ENCODE assay signal across 2 cellular contexts in the genomic region with DNA sequence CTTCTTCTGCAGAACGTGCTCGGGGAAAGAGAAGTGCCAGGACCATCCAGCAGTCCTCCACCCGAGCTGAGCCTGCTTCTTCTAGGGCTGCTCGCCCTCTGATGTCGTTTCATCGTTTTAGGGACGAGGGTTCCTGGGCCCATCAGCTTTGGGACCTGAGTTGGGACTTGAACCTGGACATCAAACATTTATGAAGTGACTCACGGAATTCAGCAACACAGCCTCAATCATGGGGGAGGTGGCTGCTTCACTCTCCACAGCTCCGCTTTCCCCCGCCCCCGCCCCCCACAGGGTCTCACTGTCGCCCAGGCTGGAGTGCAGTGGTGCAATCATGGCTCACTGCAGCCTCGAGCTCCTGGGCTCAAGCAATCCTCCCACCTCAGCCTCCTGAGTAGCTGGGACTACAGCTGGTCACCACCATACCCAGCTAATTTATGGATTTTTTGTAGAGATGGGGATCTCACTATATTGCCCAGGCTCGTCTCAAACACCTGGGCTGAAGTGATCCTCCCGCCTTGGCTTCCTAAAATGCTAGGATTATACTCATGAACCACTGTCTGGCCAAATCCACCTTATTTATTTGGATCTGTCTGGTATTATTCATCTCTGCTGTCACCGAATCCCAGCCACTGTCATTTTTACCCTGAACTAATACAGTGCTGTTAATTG.
TF ChIP-seq lines count a peak whose summit lies in the region.

No MANE protein-coding gene starts in this region.

TF ChIP-seq in A549, 52 proteins besides CTCF, POLR2A, EP300 and RAD21:
- TF ChIP-seq ZNF302 (CRISPR knock-in tag; IDR thresholded peaks at IDR 0.05), result no peak
- no peak for TF ChIP-seq BHLHE40 (IDR thresholded peaks at IDR 0.05; ENCODE audit: low read depth, low read length)
- TF ChIP-seq, protein P1, sequence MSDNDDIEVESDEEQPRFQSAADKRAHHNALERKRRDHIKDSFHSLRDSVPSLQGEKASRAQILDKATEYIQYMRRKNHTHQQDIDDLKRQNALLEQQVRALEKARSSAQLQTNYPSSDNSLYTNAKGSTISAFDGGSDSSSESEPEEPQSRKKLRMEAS (IDR thresholded peaks at IDR 0.05), result 0 out of 2 replicates have a peak, but pooled peaks have one; percentile 28
- TF ChIP-seq JUNB (IDR thresholded peaks at IDR 0.05), result no peak

TF ChIP-seq in SK-N-SH, 30 proteins besides CTCF, POLR2A, EP300 and RAD21:
- TF ChIP-seq FOXM1 (IDR thresholded peaks at IDR 0.05; ENCODE audit: low read depth) (no peak), FOSL2 (IDR thresholded peaks at IDR 0.05; ENCODE audit: borderline replicate concordance, low read depth) (no peak), RCOR1 (IDR thresholded peaks at IDR 0.05; ENCODE audit: low read length) (no peak), TEAD4 (IDR thresholded peaks at IDR 0.05; ENCODE audit: borderline replicate concordance, insufficient read depth) (no peak), CHD2 (IDR thresholded peaks at IDR 0.05; ENCODE audit: low read length, partially characterized antibody) (no peak), POLR2AphosphoS5 (IDR thresholded peaks at IDR 0.05; ENCODE audit: low read depth, low read length) (no peak), TCF12 (IDR thresholded peaks at IDR 0.05) (no peak), SIN3A (IDR thresholded peaks at IDR 0.05; ENCODE audit: borderline replicate concordance, low read depth, low read length) (no peak), MXI1 (IDR thresholded peaks at IDR 0.05; ENCODE audit: low read depth, low read length) (no peak), ELF1 (IDR thresholded peaks at IDR 0.05) (no peak), JUND (IDR thresholded peaks at IDR 0.05) (no peak)
- TF ChIP-seq, protein P2, sequence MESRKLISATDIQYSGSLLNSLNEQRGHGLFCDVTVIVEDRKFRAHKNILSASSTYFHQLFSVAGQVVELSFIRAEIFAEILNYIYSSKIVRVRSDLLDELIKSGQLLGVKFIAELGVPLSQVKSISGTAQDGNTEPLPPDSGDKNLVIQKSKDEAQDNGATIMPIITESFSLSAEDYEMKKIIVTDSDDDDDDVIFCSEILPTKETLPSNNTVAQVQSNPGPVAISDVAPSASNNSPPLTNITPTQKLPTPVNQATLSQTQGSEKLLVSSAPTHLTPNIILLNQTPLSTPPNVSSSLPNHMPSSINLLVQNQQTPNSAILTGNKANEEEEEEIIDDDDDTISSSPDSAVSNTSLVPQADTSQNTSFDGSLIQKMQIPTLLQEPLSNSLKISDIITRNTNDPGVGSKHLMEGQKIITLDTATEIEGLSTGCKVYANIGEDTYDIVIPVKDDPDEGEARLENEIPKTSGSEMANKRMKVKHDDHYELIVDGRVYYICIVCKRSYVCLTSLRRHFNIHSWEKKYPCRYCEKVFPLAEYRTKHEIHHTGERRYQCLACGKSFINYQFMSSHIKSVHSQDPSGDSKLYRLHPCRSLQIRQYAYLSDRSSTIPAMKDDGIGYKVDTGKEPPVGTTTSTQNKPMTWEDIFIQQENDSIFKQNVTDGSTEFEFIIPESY (IDR thresholded peaks at IDR 0.05; ENCODE audit: borderline replicate concordance, low read depth), result no peak
- TF ChIP-seq, protein P3, sequence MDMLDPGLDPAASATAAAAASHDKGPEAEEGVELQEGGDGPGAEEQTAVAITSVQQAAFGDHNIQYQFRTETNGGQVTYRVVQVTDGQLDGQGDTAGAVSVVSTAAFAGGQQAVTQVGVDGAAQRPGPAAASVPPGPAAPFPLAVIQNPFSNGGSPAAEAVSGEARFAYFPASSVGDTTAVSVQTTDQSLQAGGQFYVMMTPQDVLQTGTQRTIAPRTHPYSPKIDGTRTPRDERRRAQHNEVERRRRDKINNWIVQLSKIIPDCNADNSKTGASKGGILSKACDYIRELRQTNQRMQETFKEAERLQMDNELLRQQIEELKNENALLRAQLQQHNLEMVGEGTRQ (IDR thresholded peaks at IDR 0.05; ENCODE audit: borderline replicate concordance, low read depth, low read length), result no peak
